ENCODE assay signal across 12 cellular contexts in the genomic region with DNA sequence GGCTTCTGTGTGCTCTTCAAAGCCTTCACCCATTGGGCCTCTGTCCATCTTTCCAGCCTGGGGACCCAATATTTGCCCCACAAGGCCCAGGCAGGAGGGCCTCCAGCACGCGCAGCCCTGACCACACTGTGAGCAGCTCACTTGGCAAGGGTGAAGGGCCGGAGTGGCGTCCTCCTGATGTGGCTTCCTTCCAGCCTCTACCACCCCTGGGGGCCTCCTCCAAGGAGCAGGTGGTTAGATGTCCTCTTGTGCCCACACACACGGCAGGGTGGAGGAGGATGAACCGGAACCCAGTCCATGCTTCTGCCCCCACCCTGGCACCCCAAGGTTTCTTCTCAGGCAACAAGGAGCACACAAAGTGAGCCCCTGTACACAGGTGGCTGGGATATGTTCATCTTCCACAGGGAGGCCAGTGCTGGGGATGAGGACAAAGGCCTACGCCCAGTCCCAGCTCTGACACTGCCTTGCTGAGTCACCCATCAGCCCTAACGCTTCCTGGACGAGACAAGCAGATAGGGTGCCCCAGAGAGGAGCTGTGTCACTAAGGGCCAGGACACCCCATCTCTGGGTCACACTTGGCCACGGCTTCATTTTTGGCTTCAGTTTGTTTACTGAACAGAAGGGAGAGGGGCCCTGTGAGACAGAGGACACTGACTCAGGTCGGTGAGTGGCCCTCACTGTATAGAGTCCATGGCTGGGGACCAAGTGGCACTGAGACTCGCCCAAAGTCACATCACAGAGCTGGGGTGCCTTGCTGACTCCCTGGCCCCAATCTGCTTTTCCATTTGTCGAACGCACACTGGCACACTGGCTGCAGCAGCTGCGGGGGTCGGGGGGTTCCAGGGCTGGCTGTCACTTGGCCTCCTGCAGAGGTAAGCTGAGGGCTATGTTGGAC. TPM values are rescaled to one million over a fixed set of nuclear protein-coding genes. Genes with fewer than 3 reads are reported as not detected.
DNase-seq lines count a peak whose midpoint lies in the region; ATAC-seq and TF ChIP-seq lines count a peak whose summit lies in the region.
"Had no signal": no experiment of that assay in that cellular context is flagged by ENCODE, and none has a peak within 500 bp of the region (broad histone marks: within the 10 kb centered on the region; RNA-seq: fewer than 3 reads in every experiment).

No MANE protein-coding gene starts in this region.

- no peak for TF ChIP-seq CTCF in neural progenitor cell (IDR thresholded peaks at IDR 0.05)

- peaks cover 3% of the 10 kb centered on the region for H3F3A ChIP-seq in neural progenitor cell (ENCODE audit: low read depth)

- H3K27me3 Mint-ChIP-seq in activated T-helper 17 cell treated with anti-CD3 and anti-CD28 coated beads, Interleukin-2, amount 50 U/mL, for 72 hours: no peaks in the 10 kb centered on the region
- peaks cover 7% of the 10 kb centered on the region for H3K27me3 Mint-ChIP-seq in neural progenitor cell (ENCODE audit: insufficient read depth, low read depth)

- H3K79me2 ChIP-seq in neural progenitor cell (ENCODE audit: low read depth): no peaks in the 10 kb centered on the region

- no peak overlapping the region for H3K27ac Mint-ChIP-seq in activated T-helper 17 cell treated with anti-CD3 and anti-CD28 coated beads, Interleukin-2, amount 50 U/mL, for 72 hours
- H3K27ac Mint-ChIP-seq in neural progenitor cell: no peak overlapping the region
- H3K27ac Mint-ChIP-seq: activated naive CD4-positive, alpha-beta T cell treated with anti-CD3 and anti-CD28 coated beads, Interleukin-2, amount 50 U/mL, for 72 hours had no signal

- H3K27me3 ChIP-seq in neural progenitor cell: peaks cover 6% of the 10 kb centered on the region
- H3K27me3 ChIP-seq: pancreas had no signal

- no peak overlapping the region for H2AFZ ChIP-seq in neural progenitor cell (replicated peaks)

- DNase-seq in COLO668 (lab: John Stamatoyannopoulos, UW; ENCODE audit: unreplicated experiment) (peak; percentile 48), HUDEP-2 (lab: John Stamatoyannopoulos, UW; ENCODE audit: unreplicated experiment in 76 of 76) (peak in 64 of 76 experiments; percentile 1 to 76 (median 46)), neural progenitor cell (ENCODE audit: low spot score) (no peak), putamen (ENCODE audit: low spot score) (no peak), NCI-H146 treated with DMSO at 0.1 percent for 48 hours (lab: John Stamatoyannopoulos, UW; ENCODE audit: unreplicated experiment) (no peak), GDM1 (lab: John Stamatoyannopoulos, UW) (no peak)
- DNase-seq: immature natural killer cell, NCI-H446 treated with DMSO at 0.1 percent for 48 hours had no signal

- H3K27ac ChIP-seq in neural progenitor cell: no peak overlapping the region
- H3K27ac ChIP-seq: pancreas had no signal

- H4K20me1 ChIP-seq in neural progenitor cell (ENCODE audit: low read depth): no peaks in the 10 kb centered on the region

- peak overlapping the region; percentile 66 for H3K4me3 Mint-ChIP-seq in activated T-helper 17 cell treated with anti-CD3 and anti-CD28 coated beads, Interleukin-2, amount 50 U/mL, for 72 hours
- peak overlapping the region; percentile 53 for H3K4me3 Mint-ChIP-seq in neural progenitor cell

- ATAC-seq in activated T-helper 17 cell treated with anti-CD3 and anti-CD28 coated beads, Interleukin-2, amount 50 U/mL, for 72 hours (replicated peaks): peak; percentile 61
- no peak for ATAC-seq in GM18867 (IDR thresholded peaks at IDR 0.05; ENCODE audit: unreplicated experiment)
- ATAC-seq: pancreas had no signal

- H3K9me3 Mint-ChIP-seq in activated T-helper 17 cell treated with anti-CD3 and anti-CD28 coated beads, Interleukin-2, amount 50 U/mL, for 72 hours: no peaks in the 10 kb centered on the region
- peaks cover 17% of the 10 kb centered on the region for H3K9me3 Mint-ChIP-seq in neural progenitor cell
- H3K9me3 Mint-ChIP-seq: activated naive CD4-positive, alpha-beta T cell treated with anti-CD3 and anti-CD28 coated beads, Interleukin-2, amount 50 U/mL, for 72 hours; immature natural killer cell had no signal

- no peaks in the 10 kb centered on the region for H3K9me3 ChIP-seq in neural progenitor cell (ENCODE audit: low read depth)
- H3K9me3 ChIP-seq: pancreas had no signal

- peaks cover 8% of the 10 kb centered on the region for H3K4me1 Mint-ChIP-seq in activated T-helper 17 cell treated with anti-CD3 and anti-CD28 coated beads, Interleukin-2, amount 50 U/mL, for 72 hours
- peaks cover 5% of the 10 kb centered on the region for H3K4me1 Mint-ChIP-seq in neural progenitor cell

- H3K4me3 ChIP-seq in neural progenitor cell: no peak overlapping the region

- H3K36me3 ChIP-seq in neural progenitor cell: no peaks in the 10 kb centered on the region
- H3K36me3 ChIP-seq: pancreas had no signal

- peaks cover 35% of the 10 kb centered on the region for H3K36me3 Mint-ChIP-seq in activated T-helper 17 cell treated with anti-CD3 and anti-CD28 coated beads, Interleukin-2, amount 50 U/mL, for 72 hours (ENCODE audit: low read depth)
- H3K36me3 Mint-ChIP-seq in neural progenitor cell: peaks cover 4% of the 10 kb centered on the region
- H3K36me3 Mint-ChIP-seq: immature natural killer cell had no signal

- H3K9ac ChIP-seq in neural progenitor cell: no peak overlapping the region

- H3K4me2 ChIP-seq in neural progenitor cell: no peak overlapping the region

- H3K4me1 ChIP-seq in neural progenitor cell: no peaks in the 10 kb centered on the region

RNA-seq across cellular contexts. Expression of gene UBL4A, which starts 1.9 kb away (rescaled TPM):
- 10 to 100 TPM; 37.2 to 53.4 TPM for total RNA-seq in activated T-helper 17 cell treated with anti-CD3 and anti-CD28 coated beads, Interleukin-2, amount 50 U/mL, for 72 hours
- total RNA-seq in neural progenitor cell (ENCODE audit: low replicate concordance): 12.1 and 31.1 TPM in 2 replicates

RNA-seq across cellular contexts. Expression of gene LAGE3, which starts 5.4 kb away (rescaled TPM):
- 10 to 100 TPM; 37.4 to 47.9 TPM for total RNA-seq in activated T-helper 17 cell treated with anti-CD3 and anti-CD28 coated beads, Interleukin-2, amount 50 U/mL, for 72 hours
- 7.6 and 33.3 TPM in 2 replicates for total RNA-seq in neural progenitor cell (ENCODE audit: low replicate concordance)

RNA-seq across cellular contexts. Expression of gene SLC10A3, which starts 5.9 kb away (rescaled TPM):
- 10 to 100 TPM; 17.3 to 24.8 TPM for total RNA-seq in activated T-helper 17 cell treated with anti-CD3 and anti-CD28 coated beads, Interleukin-2, amount 50 U/mL, for 72 hours
- 3.5 and 5.7 TPM in 2 replicates for total RNA-seq in neural progenitor cell (ENCODE audit: low replicate concordance)

RNA-seq across cellular contexts. Expression of gene PLXNA3, which starts 26.4 kb away (rescaled TPM):
- total RNA-seq in activated T-helper 17 cell treated with anti-CD3 and anti-CD28 coated beads, Interleukin-2, amount 50 U/mL, for 72 hours: 10 to 100 TPM; 63.2 to 67.8 TPM
- total RNA-seq in neural progenitor cell (ENCODE audit: low replicate concordance): 4.3 and 9.6 TPM in 2 replicates

RNA-seq across cellular contexts. Expression of gene FAM3A, which starts 31.5 kb away (rescaled TPM):
- 10 to 100 TPM; 24.5 to 25.4 TPM for total RNA-seq in activated T-helper 17 cell treated with anti-CD3 and anti-CD28 coated beads, Interleukin-2, amount 50 U/mL, for 72 hours
- total RNA-seq in neural progenitor cell (ENCODE audit: low replicate concordance): 4.5 and 16.8 TPM in 2 replicates

Comparison
In these comparisons a context has a peak if more than half of its experiments do, and no peak if none do; other contexts are left out.
1. DNase-seq: peak in COLO668 (single experiment) and HUDEP-2 (64 of 76); none in neural progenitor cell (single experiment), putamen (single experiment), NCI-H146 treated with DMSO at 0.1 percent for 48 hours (single experiment) and GDM1 (single experiment).